Comparison of ENCODE assay signal across 1 cellular context in the genomic region with DNA sequence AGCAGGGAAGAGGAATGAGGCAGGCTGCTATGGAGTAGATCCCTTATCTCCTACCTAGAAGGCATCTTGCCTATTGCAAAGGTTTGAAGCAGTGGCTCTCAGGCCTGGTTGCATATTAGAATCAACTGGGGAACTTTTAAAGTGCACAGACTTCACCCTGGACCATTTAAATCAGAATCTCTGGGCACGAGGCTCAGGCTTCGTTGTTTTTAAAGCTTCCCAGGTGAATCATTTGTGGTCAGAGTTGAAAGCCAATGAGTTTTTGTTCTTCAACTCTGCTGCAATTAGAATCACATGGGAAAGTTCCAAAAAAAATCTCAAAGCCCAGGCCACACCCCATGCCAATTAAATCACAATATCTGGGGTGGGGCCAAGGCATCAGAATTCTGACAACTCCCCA.
TF ChIP-seq lines count a peak whose summit lies in the region.

No MANE protein-coding gene starts in this region.

TF ChIP-seq in GM23338, 12 proteins besides CTCF, POLR2A, EP300 and RAD21 (continued from another document):
- TF ChIP-seq ZNF114 (CRISPR knock-in tag; IDR thresholded peaks at IDR 0.05), result no peak
- TF ChIP-seq POLR2AphosphoS5 (IDR thresholded peaks at IDR 0.05; ENCODE audit: low read depth), result no peak
- TF ChIP-seq STAT1 (IDR thresholded peaks at IDR 0.05; ENCODE audit: unreplicated experiment), result no peak
- TF ChIP-seq NANOG (IDR thresholded peaks at IDR 0.05; ENCODE audit: borderline replicate concordance), result no peak
- no peak for TF ChIP-seq CREB1 (CRISPR knock-in tag; IDR thresholded peaks at IDR 0.05; ENCODE audit: low read depth)
- no peak for TF ChIP-seq JUNB (IDR thresholded peaks at IDR 0.05; ENCODE audit: unreplicated experiment)
- TF ChIP-seq, protein P1, sequence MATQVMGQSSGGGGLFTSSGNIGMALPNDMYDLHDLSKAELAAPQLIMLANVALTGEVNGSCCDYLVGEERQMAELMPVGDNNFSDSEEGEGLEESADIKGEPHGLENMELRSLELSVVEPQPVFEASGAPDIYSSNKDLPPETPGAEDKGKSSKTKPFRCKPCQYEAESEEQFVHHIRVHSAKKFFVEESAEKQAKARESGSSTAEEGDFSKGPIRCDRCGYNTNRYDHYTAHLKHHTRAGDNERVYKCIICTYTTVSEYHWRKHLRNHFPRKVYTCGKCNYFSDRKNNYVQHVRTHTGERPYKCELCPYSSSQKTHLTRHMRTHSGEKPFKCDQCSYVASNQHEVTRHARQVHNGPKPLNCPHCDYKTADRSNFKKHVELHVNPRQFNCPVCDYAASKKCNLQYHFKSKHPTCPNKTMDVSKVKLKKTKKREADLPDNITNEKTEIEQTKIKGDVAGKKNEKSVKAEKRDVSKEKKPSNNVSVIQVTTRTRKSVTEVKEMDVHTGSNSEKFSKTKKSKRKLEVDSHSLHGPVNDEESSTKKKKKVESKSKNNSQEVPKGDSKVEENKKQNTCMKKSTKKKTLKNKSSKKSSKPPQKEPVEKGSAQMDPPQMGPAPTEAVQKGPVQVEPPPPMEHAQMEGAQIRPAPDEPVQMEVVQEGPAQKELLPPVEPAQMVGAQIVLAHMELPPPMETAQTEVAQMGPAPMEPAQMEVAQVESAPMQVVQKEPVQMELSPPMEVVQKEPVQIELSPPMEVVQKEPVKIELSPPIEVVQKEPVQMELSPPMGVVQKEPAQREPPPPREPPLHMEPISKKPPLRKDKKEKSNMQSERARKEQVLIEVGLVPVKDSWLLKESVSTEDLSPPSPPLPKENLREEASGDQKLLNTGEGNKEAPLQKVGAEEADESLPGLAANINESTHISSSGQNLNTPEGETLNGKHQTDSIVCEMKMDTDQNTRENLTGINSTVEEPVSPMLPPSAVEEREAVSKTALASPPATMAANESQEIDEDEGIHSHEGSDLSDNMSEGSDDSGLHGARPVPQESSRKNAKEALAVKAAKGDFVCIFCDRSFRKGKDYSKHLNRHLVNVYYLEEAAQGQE (IDR thresholded peaks at IDR 0.05; ENCODE audit: unreplicated experiment), result no peak
